8 cellular contexts compared by ENCODE assay signal in genomic region chr1:193105821-193106177, GRCh38. TPM values are rescaled to one million over a fixed set of nuclear protein-coding genes. Genes with fewer than 3 reads are reported as not detected.
A peak's percentile ranks its signal among the peaks of the same experiment; 100 is the strongest.
DNase-seq lines count a peak whose midpoint lies in the region; ATAC-seq and TF ChIP-seq lines count a peak whose summit lies in the region.

No MANE protein-coding gene starts in this region.

- in situ Hi-C loops in GM13976 (cut with MboI; ENCODE audit: low sequenced_read_pairs, unreplicated experiment) = loop anchor here (25.0 kb wide), 1 partner anchor 293 kb away; the partner anchor contains the start of gene RGS2

- H3K27me3 ChIP-seq in RWPE2 (ENCODE audit: insufficient read depth, poor library complexity, severe bottlenecking) (no peaks in the 10 kb centered on the region), fibroblast of lung (ENCODE audit: control insufficient read depth, insufficient read depth, low read length) (no peaks in the 10 kb centered on the region), sigmoid colon (no peaks in the 10 kb centered on the region)

- intact Hi-C loops in sigmoid colon (cut with DNase I) = loop anchor here (1.0 to 5.0 kb wide), 3 partner anchors 16 to 298 kb away; partner anchors contain the start of gene RGS2

- peaks cover 28% of the 10 kb centered on the region for H3K79me2 ChIP-seq in fibroblast of lung (ENCODE audit: control insufficient read depth, insufficient read depth, low read length)

- H3K9ac ChIP-seq in fibroblast of lung (ENCODE audit: insufficient read depth, low read length) = no peak overlapping the region

- no peaks in the 10 kb centered on the region for H4K20me1 ChIP-seq in fibroblast of lung (ENCODE audit: control insufficient read depth, extremely low read depth, insufficient read depth, low read length)

- DNase-seq in GM13976 (ENCODE audit: low spot score) (peak; percentile 36), RWPE2 (ENCODE audit: low spot score) (no peak), fibroblast of lung (ENCODE audit: low read depth in 2 of 2) (no peak), sigmoid colon (no peak), iPS-NIHi11 (ENCODE audit: low spot score) (no peak), DMS153 (lab: John Stamatoyannopoulos, UW) (no peak), ecto neural progenitor cell (ENCODE audit: low spot score) (no peak)
- no peak for DNase-seq in stimulated activated naive CD4-positive, alpha-beta T cell (lab: John Stamatoyannopoulos, UW)

- peak overlapping the region; percentile 82 for H3K27ac ChIP-seq in RWPE2 (ENCODE audit: poor library complexity, severe bottlenecking)
- H3K27ac ChIP-seq in fibroblast of lung (ENCODE audit: insufficient read depth, low read length) = peak overlapping the region; percentile 90
- H3K27ac ChIP-seq in sigmoid colon = peak overlapping the region; percentile 95 to 97 (median 96)

- TF ChIP-seq EP300 in sigmoid colon (IDR thresholded peaks at IDR 0.05) = no peak

- peaks cover 6% of the 10 kb centered on the region for H3K36me3 ChIP-seq in RWPE2 (ENCODE audit: low read depth)
- H3K36me3 ChIP-seq in fibroblast of lung (ENCODE audit: control insufficient read depth, insufficient read depth, low read length) = no peaks in the 10 kb centered on the region
- peaks cover 0 to under 1% (median 0%) of the 10 kb centered on the region in 4 donors for H3K36me3 ChIP-seq in sigmoid colon

- H3K4me2 ChIP-seq in fibroblast of lung (ENCODE audit: extremely low read depth, insufficient read depth, low read length) = peak overlapping the region; percentile 92

- 33 to 52% methylated on average over 4 of the region's 4 CpGs for WGBS in sigmoid colon, 2 donors

- TF ChIP-seq POLR2A in sigmoid colon (IDR thresholded peaks at IDR 0.05) = no peak

- TF ChIP-seq CTCF in GM13976 (IDR thresholded peaks at IDR 0.05; ENCODE audit: borderline replicate concordance, control extremely low read depth, extremely low read depth, insufficient read depth, missing control alignments) (no peak), RWPE2 (IDR thresholded peaks at IDR 0.05; ENCODE audit: poor library complexity, severe bottlenecking) (no peak), fibroblast of lung (conservative IDR thresholded peaks at IDR 0.05 in 1 of 2, IDR thresholded peaks at IDR 0.05 in 1 of 2; ENCODE audit: low read depth in 1 of 2, low read length in 2 of 2) (no peak), sigmoid colon (IDR thresholded peaks at IDR 0.05) (no peak)

- peak overlapping the region; percentile 77 for H3K4me3 ChIP-seq in RWPE2 (ENCODE audit: severe bottlenecking)
- H3K4me3 ChIP-seq in fibroblast of lung (replicated peaks in 1 of 4; ENCODE audit: control extremely low read depth in 1 of 4, insufficient read depth in 1 of 4, low read depth in 3 of 4, low read length in 4 of 4) = peak overlapping the region; percentile 66 to 85 (median 74)
- peak overlapping the region; percentile 74 to 96 (median 84) for H3K4me3 ChIP-seq in sigmoid colon

- H2AFZ ChIP-seq in fibroblast of lung (ENCODE audit: low read length) = peak overlapping the region; percentile 84

- peaks cover 8% of the 10 kb centered on the region for H3K4me1 ChIP-seq in RWPE2 (ENCODE audit: insufficient read depth, poor library complexity, severe bottlenecking)
- peaks cover 5% of the 10 kb centered on the region for H3K4me1 ChIP-seq in fibroblast of lung (ENCODE audit: control insufficient read depth, extremely low read depth, insufficient read depth, low read length)
- peaks cover 0 to 25% (median 15%) of the 10 kb centered on the region in 4 donors for H3K4me1 ChIP-seq in sigmoid colon

- H3K9me3 ChIP-seq in RWPE2 (ENCODE audit: severe bottlenecking) (no peaks in the 10 kb centered on the region), fibroblast of lung (ENCODE audit: control insufficient read depth, insufficient read depth, low read depth, low read length) (no peaks in the 10 kb centered on the region), sigmoid colon (no peaks in the 10 kb centered on the region)

- no peak for ATAC-seq in RWPE2 (ENCODE audit: low read depth)

RNA-seq across cellular contexts. Expression of gene GLRX2, which starts 0.6 kb away (rescaled TPM):
- total RNA-seq in fibroblast of lung (3.3 and 15.9 TPM in 2 replicates), sigmoid colon (1 to 10 TPM; 4.2 to 9.2 (median 7.1) TPM)
- polyA plus RNA-seq in fibroblast of lung (27.2 and 28.6 TPM in 2 replicates), sigmoid colon (10 to 100 TPM; 13.8 to 23.4 (median 17.6) TPM)
- polyA plus RNA-seq in fibroblast of lung (2012) = 30.4 and 32.4 TPM in 2 replicates
- 0.47 and 0.67 TPM in 2 replicates for polyA minus RNA-seq in fibroblast of lung (ENCODE audit: low replicate concordance)

RNA-seq across cellular contexts. Expression of gene CDC73, which starts 16.0 kb away (rescaled TPM):
- 14.6 and 18.7 TPM in 2 replicates for total RNA-seq in fibroblast of lung
- polyA plus RNA-seq in fibroblast of lung = 51.0 and 69.8 TPM in 2 replicates
- 37.9 and 40.8 TPM in 2 replicates for polyA plus RNA-seq in fibroblast of lung (2012)
- 2.1 and 3.3 TPM in 2 replicates for polyA minus RNA-seq in fibroblast of lung (ENCODE audit: low replicate concordance)
- 10 to 100 TPM; 45.7 to 72.4 (median 52.2) TPM for total RNA-seq in sigmoid colon
- polyA plus RNA-seq in sigmoid colon = 10 to 100 TPM; 13.2 to 17.8 (median 14.8) TPM

RNA-seq across cellular contexts. Expression of gene RO60, which starts 46.4 kb away (rescaled TPM):
- 164 and 207 TPM in 2 replicates for total RNA-seq in fibroblast of lung
- polyA plus RNA-seq in fibroblast of lung = 39.5 and 44.0 TPM in 2 replicates
- polyA plus RNA-seq in fibroblast of lung (2012) = 18.0 and 23.1 TPM in 2 replicates
- polyA minus RNA-seq in fibroblast of lung (ENCODE audit: low replicate concordance) = 22.3 and 28.9 TPM in 2 replicates
- 100 to 1,000 TPM in 3 of 4 donors, 10 to 100 TPM in 1; 94.6 to 128 (median 111) TPM for total RNA-seq in sigmoid colon
- 10 to 100 TPM in 2 of 3 donors, 1 to 10 TPM in 1; 8.7 to 12.6 (median 11.6) TPM for polyA plus RNA-seq in sigmoid colon

RNA-seq across cellular contexts. Expression of gene UCHL5, which starts 46.6 kb away (rescaled TPM):
- 19.5 and 24.1 TPM in 2 replicates for total RNA-seq in fibroblast of lung
- polyA plus RNA-seq in fibroblast of lung = 29.6 and 33.4 TPM in 2 replicates
- 24.2 and 31.2 TPM in 2 replicates for polyA plus RNA-seq in fibroblast of lung (2012)
- 1.7 and 2.1 TPM in 2 replicates for polyA minus RNA-seq in fibroblast of lung (ENCODE audit: low replicate concordance)
- 10 to 100 TPM; 24.6 to 47.6 (median 36.8) TPM for total RNA-seq in sigmoid colon
- 10 to 100 TPM; 19.9 to 22.2 (median 21.0) TPM for polyA plus RNA-seq in sigmoid colon
